In genomic region chr4:39524420-39524957, GRCh38 we compare ENCODE assay signal across 23 cellular contexts. TPM values are rescaled to one million over a fixed set of nuclear protein-coding genes. Genes with fewer than 3 reads are reported as not detected.
DNase-seq lines count a peak whose midpoint lies in the region; ATAC-seq, FAIRE-seq and TF ChIP-seq lines count a peak whose summit lies in the region.
"Had no signal": no experiment of that assay in that cellular context is flagged by ENCODE, and none has a peak within 500 bp of the region (broad histone marks: within the 10 kb centered on the region; RNA-seq: fewer than 3 reads in every experiment).

No MANE protein-coding gene starts in this region.

- no peaks in the 10 kb centered on the region for H3K9me3 ChIP-seq in PC-3 (ENCODE audit: low read length)
- no peaks in the 10 kb centered on the region for H3K9me3 ChIP-seq in esophagus squamous epithelium
- H3K9me3 ChIP-seq: MG63, neutrophil, thyroid gland had no signal

- H3K27me3 Mint-ChIP-seq in nephron progenitor cell (ENCODE audit: low read depth, poor library complexity), result no peaks in the 10 kb centered on the region

- 95 to 97% methylated on average over 5 of the region's 5 CpGs for WGBS in esophagus squamous epithelium, 2 donors

- H3K4me1 ChIP-seq in PC-3 (ENCODE audit: insufficient read depth, low read length) (peaks cover 27% of the 10 kb centered on the region), esophagus squamous epithelium (peaks cover 4 to 71% (median 14%) of the 10 kb centered on the region in 3 donors)

- H3K4me3 ChIP-seq in PC-3 (ENCODE audit: low read length), result peak overlapping the region; percentile 41; the same call in 1 of the 2 replicates
- H3K4me3 ChIP-seq in epithelial cell of proximal tubule (ENCODE audit: low read depth, low read length), result peak overlapping the region; percentile 19
- no peak overlapping the region for H3K4me3 ChIP-seq in esophagus squamous epithelium
- H3K4me3 ChIP-seq: MG63, thyroid gland had no signal

- H3K27me3 ChIP-seq in PC-3 (ENCODE audit: low read length) (no peaks in the 10 kb centered on the region), esophagus squamous epithelium (no peaks in the 10 kb centered on the region)
- H3K27me3 ChIP-seq: MG63, neutrophil, thyroid gland had no signal

- peak overlapping the region; percentile 25 for H3K4me3 Mint-ChIP-seq in nephron progenitor cell

- no peaks in the 10 kb centered on the region for H4K20me1 ChIP-seq in PC-3 (ENCODE audit: low read length)

- H3K4me1 Mint-ChIP-seq in nephron progenitor cell, result peaks cover 24% of the 10 kb centered on the region

- H2AFZ ChIP-seq in PC-3 (ENCODE audit: low read length), result no peak overlapping the region

- TF ChIP-seq POLR2A in H54 (IDR thresholded peaks at IDR 0.05; ENCODE audit: low read depth, low read length) (no peak), esophagus squamous epithelium (IDR thresholded peaks at IDR 0.05) (no peak)

- H3K9me3 Mint-ChIP-seq in nephron progenitor cell, result peaks cover 12% of the 10 kb centered on the region

- H3K36me3 ChIP-seq in PC-3 (ENCODE audit: low read depth, low read length) (no peaks in the 10 kb centered on the region; the same call in 1 of the 2 replicates), esophagus squamous epithelium (peaks cover 0 to 16% (median 0%) of the 10 kb centered on the region in 3 donors)
- H3K36me3 ChIP-seq: neutrophil had no signal

- no peaks in the 10 kb centered on the region for H3F3A ChIP-seq in PC-3 (ENCODE audit: low read length, unreplicated experiment)

- POLR2A ChIA-PET in PC-3 (lab: Charles Lee; ENCODE audit: unreplicated experiment), result interaction anchor here (0.6 kb wide), 2 partner anchors 24 to 58 kb away, joined by 3 to 5 read pairs; no protein-coding TSS in a partner anchor

- peaks cover 30% of the 10 kb centered on the region for H3K36me3 Mint-ChIP-seq in nephron progenitor cell (ENCODE audit: low read depth)

- DNase-seq in PC-3, result no peak
- DNase-seq in epithelial cell of proximal tubule (ENCODE audit: low read depth), result no peak
- DNase-seq in nephron progenitor cell, result no peak
- no peak for DNase-seq in H54 (ENCODE audit: insufficient read length, low spot score)
- DNase-seq in esophagus squamous epithelium (lab: John Stamatoyannopoulos, UW), result no peak
- DNase-seq: activated CD4-positive, alpha-beta T cell treated with anti-CD3 and anti-CD28 coated beads, Interleukin-2, amount 50 U/mL, for 4 hours; activated effector memory CD4-positive, alpha-beta T cell treated with anti-CD3 and anti-CD28 coated beads, Interleukin-2, amount 50 U/mL, for 16 hours; C1 segment of cervical spinal cord; cortex of kidney; foreskin melanocyte; H7; hippocampal formation; MG63; NCI-H1436 treated with DMSO at 0.1 percent for 48 hours; NCI-H2171 treated with DMSO at 0.1 percent for 48 hours; NCI-H524 treated with DMSO at 0.1 percent for 48 hours; stimulated activated CD4-positive, alpha-beta T cell treated with anti-CD3 and anti-CD28 coated beads, Interleukin-4, amount 100 ng/mL, for 24 hours; stimulated activated naive CD8-positive, alpha-beta T cell treated with anti-CD3 and anti-CD28 coated beads, Interleukin-15, Interleukin-2, amounts not matched to agents 100 U/mL and 50 U/mL, for 24 hours; thyroid gland had no signal

- H3K27ac Mint-ChIP-seq in nephron progenitor cell, result peak overlapping the region; percentile 32

- H3K79me2 ChIP-seq in PC-3 (ENCODE audit: low read length), result peaks cover 77% of the 10 kb centered on the region

- no peaks in the 10 kb centered on the region for H3K9me2 ChIP-seq in PC-3 (replicated peaks; ENCODE audit: low read length)

- ATAC-seq in PC-3 (no peak), GM18868 (IDR thresholded peaks at IDR 0.05; ENCODE audit: unreplicated experiment) (no peak), GM21717 (IDR thresholded peaks at IDR 0.05; ENCODE audit: unreplicated experiment) (no peak)
- ATAC-seq: stimulated activated naive CD8-positive, alpha-beta T cell treated with anti-CD3 and anti-CD28 coated beads, Interleukin-15, Interleukin-2, amounts not matched to agents 100 U/mL and 50 U/mL, for 24 hours had no signal

- H3K4me2 ChIP-seq in PC-3 (ENCODE audit: low read length), result peak overlapping the region; percentile 52

- H3K9ac ChIP-seq in PC-3 (ENCODE audit: low read length), result no peak overlapping the region

- intact Hi-C loops in PC-3 (cut with micrococcal nuclease) (no loop called here), esophagus squamous epithelium (cut with DNase I) (no loop called here)

- no peak for TF ChIP-seq CTCF in 22Rv1 (IDR thresholded peaks at IDR 0.05)
- no peak for TF ChIP-seq CTCF in PC-3 (conservative IDR thresholded peaks at IDR 0.05; ENCODE audit: low read depth, low read length)
- TF ChIP-seq CTCF in epithelial cell of proximal tubule (conservative IDR thresholded peaks at IDR 0.05; ENCODE audit: low read depth, low read length), result no peak
- TF ChIP-seq CTCF in nephron progenitor cell (IDR thresholded peaks at IDR 0.05), result no peak
- no peak for TF ChIP-seq CTCF in esophagus squamous epithelium (IDR thresholded peaks at IDR 0.05)

- H3K27ac ChIP-seq in 22Rv1 (peak overlapping the region; percentile 91), PC-3 (ENCODE audit: low read length) (no peak overlapping the region), esophagus squamous epithelium (peak overlapping the region in 1 of 4 donors; percentile 7)
- H3K27ac ChIP-seq: neutrophil, thyroid gland had no signal

- FAIRE-seq in H54 (lab: Jason Lieb, UNC), result no peak

- CTCF ChIA-PET in PC-3 (lab: Charles Lee), result no interaction called here

- BruUV-seq in PC-3 (replicated peaks; lab: Mats Ljungman, UMichigan), result no TSS peak

RNA-seq across cellular contexts. Expression of gene UGDH, which starts 2.8 kb away (rescaled TPM):
- total RNA-seq in PC-3 (2014; rRNA removed), result 50.0 and 53.4 TPM in 2 replicates
- total RNA-seq in epithelial cell of proximal tubule, result 60.9 and 97.4 TPM in 2 replicates
- total RNA-seq in esophagus squamous epithelium, result 100 to 1,000 TPM in 2 of 4 donors, 10 to 100 TPM in 2; 55.2 to 188 (median 98.0) TPM

Comparison
In these comparisons a context has a peak if more than half of its experiments do, and no peak if none do; other contexts are left out.
1. H3K4me3 ChIP-seq: peak in PC-3 (single experiment) and epithelial cell of proximal tubule (single experiment); none in esophagus squamous epithelium (0 of 4).